Comparison of ENCODE assay signal across 17 cellular contexts in the genomic region with DNA sequence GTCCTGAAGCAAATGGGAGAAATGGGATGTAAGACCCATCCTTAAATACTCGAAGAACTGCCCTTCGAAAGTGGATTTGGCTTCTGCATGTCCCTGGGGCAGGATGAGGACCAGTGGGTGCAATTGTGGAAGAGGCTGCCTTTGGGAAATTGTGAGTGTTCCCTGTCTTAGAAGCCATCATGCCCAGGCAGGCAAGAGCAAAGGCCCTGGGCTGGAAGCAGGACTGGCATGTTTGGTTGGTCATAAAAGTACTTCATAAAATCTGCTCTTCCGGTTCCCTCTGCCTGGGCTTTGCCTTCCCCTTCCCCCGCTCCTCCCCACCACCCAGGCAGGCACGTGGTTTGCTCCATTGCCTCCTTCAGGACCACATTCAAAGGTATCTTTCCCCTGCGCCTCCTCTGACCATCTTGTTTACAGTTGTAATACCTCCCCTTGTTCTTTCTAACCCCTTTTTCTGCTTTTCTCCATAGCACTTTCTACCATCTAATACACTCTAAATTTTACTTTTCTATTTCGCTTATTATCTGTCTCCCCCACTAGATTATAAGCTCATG. TPM values are rescaled to one million over a fixed set of nuclear protein-coding genes. Genes with fewer than 3 reads are reported as not detected.
DNase-seq lines count a peak whose midpoint lies in the region; ATAC-seq and TF ChIP-seq lines count a peak whose summit lies in the region.
"Had no signal": no experiment of that assay in that cellular context is flagged by ENCODE, and none has a peak within 500 bp of the region (broad histone marks: within the 10 kb centered on the region; RNA-seq: fewer than 3 reads in every experiment).

No MANE protein-coding gene starts in this region.

- H3K9me3 Mint-ChIP-seq in GM23338: no peaks in the 10 kb centered on the region
- no peaks in the 10 kb centered on the region for H3K9me3 Mint-ChIP-seq in activated naive CD4-positive, alpha-beta T cell treated with anti-CD3 and anti-CD28 coated beads for 36 hours
- H3K9me3 Mint-ChIP-seq: CD4-positive, alpha-beta memory T cell; HFFc6 had no signal

- intact Hi-C loops in activated naive CD4-positive, alpha-beta T cell treated with anti-CD3 and anti-CD28 coated beads for 36 hours (cut with micrococcal nuclease): no loop called here

- no peak overlapping the region for H3K27ac ChIP-seq in GM23338 (ENCODE audit: low read depth)
- H3K27ac ChIP-seq: A549, C4-2B, GM23248 had no signal

- CTCF ChIA-PET in activated naive CD4-positive, alpha-beta T cell treated with anti-CD3 and anti-CD28 coated beads for 36 hours (lab: Charles Lee): no interaction called here

- DNase-seq in ELF-1 (ENCODE audit: low read depth, low spot score) (peak; percentile 43), GM23338 (ENCODE audit: low spot score) (peak; percentile 53), ecto neural progenitor cell (ENCODE audit: low spot score) (peak; percentile 38), iPS-NIHi11 (ENCODE audit: low spot score) (peak; percentile 39), NCI-H146 treated with DMSO at 0.1 percent for 48 hours (lab: John Stamatoyannopoulos, UW; ENCODE audit: unreplicated experiment) (no peak)
- DNase-seq in activated naive CD4-positive, alpha-beta T cell treated with anti-CD3 and anti-CD28 coated beads for 36 hours: no peak
- DNase-seq: BE2C; CD4-positive, alpha-beta memory T cell; DND-41; GF-D8; GM23248; HFFc6 had no signal

- H3K27me3 Mint-ChIP-seq in GM23338 (ENCODE audit: insufficient read depth, low read depth, poor library complexity): peaks cover 3% of the 10 kb centered on the region
- no peaks in the 10 kb centered on the region for H3K27me3 Mint-ChIP-seq in activated naive CD4-positive, alpha-beta T cell treated with anti-CD3 and anti-CD28 coated beads for 36 hours (ENCODE audit: low read depth)
- H3K27me3 Mint-ChIP-seq: CD4-positive, alpha-beta memory T cell had no signal

- H4K20me1 ChIP-seq in GM23338 (replicated peaks; ENCODE audit: insufficient read depth): no peaks in the 10 kb centered on the region

- no peaks in the 10 kb centered on the region for H3F3A ChIP-seq in GM23338 (replicated peaks; ENCODE audit: low read depth)

- no peaks in the 10 kb centered on the region for H3K4me1 ChIP-seq in GM23338 (ENCODE audit: insufficient read depth)
- H3K4me1 ChIP-seq: A549, BE2C, HAP-1 had no signal

- H3K36me3 ChIP-seq in GM23338 (ENCODE audit: insufficient read depth): no peaks in the 10 kb centered on the region
- H3K36me3 ChIP-seq: BE2C, HAP-1 had no signal

- no peak overlapping the region for H3K4me3 ChIP-seq in GM23338
- H3K4me3 ChIP-seq: A549, GM23248, HAP-1, K562 had no signal

- no peaks in the 10 kb centered on the region for H3K36me3 Mint-ChIP-seq in GM23338 (ENCODE audit: low read depth)
- no peaks in the 10 kb centered on the region for H3K36me3 Mint-ChIP-seq in activated naive CD4-positive, alpha-beta T cell treated with anti-CD3 and anti-CD28 coated beads for 36 hours (ENCODE audit: low read depth)
- H3K36me3 Mint-ChIP-seq: CD4-positive, alpha-beta memory T cell had no signal

- H3K27me3 ChIP-seq in GM23338 (ENCODE audit: insufficient read depth): peaks cover 3% of the 10 kb centered on the region; the same call in 1 of the 2 replicates
- H3K27me3 ChIP-seq: BE2C had no signal

- no peaks in the 10 kb centered on the region for H3K9me2 ChIP-seq in GM23338 (ENCODE audit: insufficient read depth)

- no peaks in the 10 kb centered on the region for H3K79me2 ChIP-seq in GM23338 (replicated peaks; ENCODE audit: insufficient read depth)

- peaks cover 10% of the 10 kb centered on the region for H3K4me1 Mint-ChIP-seq in GM23338
- H3K4me1 Mint-ChIP-seq in activated naive CD4-positive, alpha-beta T cell treated with anti-CD3 and anti-CD28 coated beads for 36 hours (ENCODE audit: low read depth): no peaks in the 10 kb centered on the region

- no peak overlapping the region for H3K4me2 ChIP-seq in GM23338
- H3K4me2 ChIP-seq: A549 had no signal

- ATAC-seq in GM23338: peak; percentile 77
- no peak for ATAC-seq in GM21723 (IDR thresholded peaks at IDR 0.05; ENCODE audit: unreplicated experiment)
- ATAC-seq: A549, K562 had no signal

- H3K4me3 Mint-ChIP-seq in GM23338: no peak overlapping the region
- no peak overlapping the region for H3K4me3 Mint-ChIP-seq in activated naive CD4-positive, alpha-beta T cell treated with anti-CD3 and anti-CD28 coated beads for 36 hours
- H3K4me3 Mint-ChIP-seq: CD4-positive, alpha-beta memory T cell; HFFc6 had no signal

- H3K27ac Mint-ChIP-seq in GM23338: no peak overlapping the region; the same call in 1 of the 2 replicates
- no peak overlapping the region for H3K27ac Mint-ChIP-seq in activated naive CD4-positive, alpha-beta T cell treated with anti-CD3 and anti-CD28 coated beads for 36 hours
- H3K27ac Mint-ChIP-seq: CD4-positive, alpha-beta memory T cell; HFFc6 had no signal

- TF ChIP-seq CTCF in GM23338 (conservative IDR thresholded peaks at IDR 0.05; ENCODE audit: low read depth in 2 of 2): no peak

- 0 out of 2 replicates have a peak overlapping the region, but pooled peaks have one; percentile 11 for H2AFZ ChIP-seq in GM23338
- H2AFZ ChIP-seq: GM23248 had no signal

TF ChIP-seq in GM23338, 12 proteins besides CTCF, POLR2A, EP300 and RAD21 (continues in another document):
- TF ChIP-seq EZH2 (IDR thresholded peaks at IDR 0.05; ENCODE audit: low read depth, unreplicated experiment) (no peak), JUNB (IDR thresholded peaks at IDR 0.05; ENCODE audit: unreplicated experiment) (no peak), EZH2phosphoT487 (IDR thresholded peaks at IDR 0.05; ENCODE audit: unreplicated experiment) (no peak)
- TF ChIP-seq, protein P1, sequence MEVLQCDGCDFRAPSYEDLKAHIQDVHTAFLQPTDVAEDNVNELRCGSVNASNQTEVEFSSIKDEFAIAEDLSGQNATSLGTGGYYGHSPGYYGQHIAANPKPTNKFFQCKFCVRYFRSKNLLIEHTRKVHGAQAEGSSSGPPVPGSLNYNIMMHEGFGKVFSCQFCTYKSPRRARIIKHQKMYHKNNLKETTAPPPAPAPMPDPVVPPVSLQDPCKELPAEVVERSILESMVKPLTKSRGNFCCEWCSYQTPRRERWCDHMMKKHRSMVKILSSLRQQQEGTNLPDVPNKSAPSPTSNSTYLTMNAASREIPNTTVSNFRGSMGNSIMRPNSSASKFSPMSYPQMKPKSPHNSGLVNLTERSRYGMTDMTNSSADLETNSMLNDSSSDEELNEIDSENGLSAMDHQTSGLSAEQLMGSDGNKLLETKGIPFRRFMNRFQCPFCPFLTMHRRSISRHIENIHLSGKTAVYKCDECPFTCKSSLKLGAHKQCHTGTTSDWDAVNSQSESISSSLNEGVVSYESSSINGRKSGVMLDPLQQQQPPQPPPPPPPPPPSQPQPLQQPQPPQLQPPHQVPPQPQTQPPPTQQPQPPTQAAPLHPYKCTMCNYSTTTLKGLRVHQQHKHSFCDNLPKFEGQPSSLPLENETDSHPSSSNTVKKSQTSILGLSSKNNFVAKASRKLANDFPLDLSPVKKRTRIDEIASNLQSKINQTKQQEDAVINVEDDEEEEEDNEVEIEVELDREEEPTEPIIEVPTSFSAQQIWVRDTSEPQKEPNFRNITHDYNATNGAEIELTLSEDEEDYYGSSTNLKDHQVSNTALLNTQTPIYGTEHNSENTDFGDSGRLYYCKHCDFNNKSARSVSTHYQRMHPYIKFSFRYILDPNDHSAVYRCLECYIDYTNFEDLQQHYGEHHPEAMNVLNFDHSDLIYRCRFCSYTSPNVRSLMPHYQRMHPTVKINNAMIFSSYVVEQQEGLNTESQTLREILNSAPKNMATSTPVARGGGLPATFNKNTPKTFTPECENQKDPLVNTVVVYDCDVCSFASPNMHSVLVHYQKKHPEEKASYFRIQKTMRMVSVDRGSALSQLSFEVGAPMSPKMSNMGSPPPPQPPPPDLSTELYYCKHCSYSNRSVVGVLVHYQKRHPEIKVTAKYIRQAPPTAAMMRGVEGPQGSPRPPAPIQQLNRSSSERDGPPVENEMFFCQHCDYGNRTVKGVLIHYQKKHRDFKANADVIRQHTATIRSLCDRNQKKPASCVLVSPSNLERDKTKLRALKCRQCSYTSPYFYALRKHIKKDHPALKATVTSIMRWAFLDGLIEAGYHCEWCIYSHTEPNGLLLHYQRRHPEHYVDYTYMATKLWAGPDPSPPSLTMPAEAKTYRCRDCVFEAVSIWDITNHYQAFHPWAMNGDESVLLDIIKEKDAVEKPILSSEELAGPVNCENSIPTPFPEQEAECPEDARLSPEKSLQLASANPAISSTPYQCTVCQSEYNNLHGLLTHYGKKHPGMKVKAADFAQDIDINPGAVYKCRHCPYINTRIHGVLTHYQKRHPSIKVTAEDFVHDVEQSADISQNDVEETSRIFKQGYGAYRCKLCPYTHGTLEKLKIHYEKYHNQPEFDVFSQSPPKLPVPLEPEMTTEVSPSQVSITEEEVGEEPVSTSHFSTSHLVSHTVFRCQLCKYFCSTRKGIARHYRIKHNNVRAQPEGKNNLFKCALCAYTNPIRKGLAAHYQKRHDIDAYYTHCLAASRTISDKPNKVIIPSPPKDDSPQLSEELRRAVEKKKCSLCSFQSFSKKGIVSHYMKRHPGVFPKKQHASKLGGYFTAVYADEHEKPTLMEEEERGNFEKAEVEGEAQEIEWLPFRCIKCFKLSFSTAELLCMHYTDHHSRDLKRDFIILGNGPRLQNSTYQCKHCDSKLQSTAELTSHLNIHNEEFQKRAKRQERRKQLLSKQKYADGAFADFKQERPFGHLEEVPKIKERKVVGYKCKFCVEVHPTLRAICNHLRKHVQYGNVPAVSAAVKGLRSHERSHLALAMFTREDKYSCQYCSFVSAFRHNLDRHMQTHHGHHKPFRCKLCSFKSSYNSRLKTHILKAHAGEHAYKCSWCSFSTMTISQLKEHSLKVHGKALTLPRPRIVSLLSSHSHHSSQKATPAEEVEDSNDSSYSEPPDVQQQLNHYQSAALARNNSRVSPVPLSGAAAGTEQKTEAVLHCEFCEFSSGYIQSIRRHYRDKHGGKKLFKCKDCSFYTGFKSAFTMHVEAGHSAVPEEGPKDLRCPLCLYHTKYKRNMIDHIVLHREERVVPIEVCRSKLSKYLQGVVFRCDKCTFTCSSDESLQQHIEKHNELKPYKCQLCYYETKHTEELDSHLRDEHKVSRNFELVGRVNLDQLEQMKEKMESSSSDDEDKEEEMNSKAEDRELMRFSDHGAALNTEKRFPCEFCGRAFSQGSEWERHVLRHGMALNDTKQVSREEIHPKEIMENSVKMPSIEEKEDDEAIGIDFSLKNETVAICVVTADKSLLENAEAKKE (CRISPR knock-in tag; IDR thresholded peaks at IDR 0.05): no peak

RNA-seq across cellular contexts. Expression of gene MINAR1, which starts 8.3 kb away (rescaled TPM):
- 1.4 and 1.7 TPM in 2 replicates for total RNA-seq in GM23338 (2014; rRNA removed; shearing (Covaris generic))
- polyA plus RNA-seq in GM23338 (2016; fragmentation: Nextera tagmentation; extraction: Ambion mirVana): 0.28 and 0.32 TPM in 2 replicates
- total RNA-seq in activated naive CD4-positive, alpha-beta T cell treated with anti-CD3 and anti-CD28 coated beads for 36 hours: under 1 TPM; 0.21 to 0.22 TPM

Comparison
In these comparisons a context has a peak if more than half of its experiments do, and no peak if none do; other contexts are left out.
1. DNase-seq: peak in ELF-1 (single experiment), GM23338 (single experiment), ecto neural progenitor cell (single experiment) and iPS-NIHi11 (single experiment); none in NCI-H146 treated with DMSO at 0.1 percent for 48 hours (single experiment) and activated naive CD4-positive, alpha-beta T cell treated with anti-CD3 and anti-CD28 coated beads for 36 hours (single experiment).